ENCODE assay signal across 8 cellular contexts in genomic region chr13:52405767-52406494, GRCh38. TPM values are rescaled to one million over a fixed set of nuclear protein-coding genes. Genes with fewer than 3 reads are reported as not detected.
DNase-seq lines count a peak whose midpoint lies in the region; ATAC-seq and TF ChIP-seq lines count a peak whose summit lies in the region.

Gene THSD1 (minus strand): TSS chr13:52406172. CDS start chr13:52402600, 3,572 bp downstream.

- no peak for TF ChIP-seq CTCF in HL-60 (IDR thresholded peaks at IDR 0.05; ENCODE audit: insufficient read depth, low read length)
- TF ChIP-seq CTCF in fibroblast of pulmonary artery (IDR thresholded peaks at IDR 0.05; ENCODE audit: low read length, missing control alignments) = no peak
- TF ChIP-seq CTCF in natural killer cell (IDR thresholded peaks at IDR 0.05) = no peak

- peaks cover 10% of the 10 kb centered on the region for H3K36me3 Mint-ChIP-seq in activated CD4-positive, alpha-beta T cell treated with anti-CD3 and anti-CD28 coated beads, Interleukin-2, amount 10 ng/mL, durations not matched to agents 24 days and 14 days (ENCODE audit: low read depth)
- peaks cover 13% of the 10 kb centered on the region for H3K36me3 Mint-ChIP-seq in activated T-cell treated with anti-CD3 and anti-CD28 coated beads, Interleukin-2, amount 50 U/mL, for 24 hours (ENCODE audit: low read depth)
- H3K36me3 Mint-ChIP-seq in natural killer cell = no peaks in the 10 kb centered on the region

- no peak within 1 kb of the TSS for H3K27ac Mint-ChIP-seq in activated CD4-positive, alpha-beta T cell treated with anti-CD3 and anti-CD28 coated beads, Interleukin-2, amount 10 ng/mL, durations not matched to agents 24 days and 14 days
- H3K27ac Mint-ChIP-seq in activated T-cell treated with anti-CD3 and anti-CD28 coated beads, Interleukin-2, amount 50 U/mL, for 24 hours = no peak within 1 kb of the TSS
- peak within 1 kb of the TSS in 1 of 2 donors; percentile 75 for H3K27ac Mint-ChIP-seq in natural killer cell

- H3K4me3 ChIP-seq in HL-60 (replicated peaks; ENCODE audit: insufficient read depth, low read length) (peak within 1 kb of the TSS; percentile 14), fibroblast of pulmonary artery (replicated peaks; ENCODE audit: low read depth, low read length) (peak within 1 kb of the TSS; percentile 71)

- intact Hi-C loops in activated CD4-positive, alpha-beta T cell treated with anti-CD3 and anti-CD28 coated beads, Interleukin-2, amount 10 ng/mL, durations not matched to agents 24 days and 14 days (cut with micrococcal nuclease) = loop anchor here (2.0 to 5.0 kb wide), 2 partner anchors 46 to 393 kb away; partner anchors contain the start of genes ALG11 and VPS36
- intact Hi-C loops in natural killer cell (cut with micrococcal nuclease) = no loop called here

- H3K9me3 Mint-ChIP-seq in activated CD4-positive, alpha-beta T cell treated with anti-CD3 and anti-CD28 coated beads, Interleukin-2, amount 10 ng/mL, durations not matched to agents 24 days and 14 days = no peaks in the 10 kb centered on the region
- H3K9me3 Mint-ChIP-seq in activated T-cell treated with anti-CD3 and anti-CD28 coated beads, Interleukin-2, amount 50 U/mL, for 24 hours = no peaks in the 10 kb centered on the region
- H3K9me3 Mint-ChIP-seq in natural killer cell = no peaks in the 10 kb centered on the region

- peaks cover 29% of the 10 kb centered on the region for H3K27me3 Mint-ChIP-seq in activated CD4-positive, alpha-beta T cell treated with anti-CD3 and anti-CD28 coated beads, Interleukin-2, amount 10 ng/mL, durations not matched to agents 24 days and 14 days
- peaks cover 37% of the 10 kb centered on the region for H3K27me3 Mint-ChIP-seq in activated T-cell treated with anti-CD3 and anti-CD28 coated beads, Interleukin-2, amount 50 U/mL, for 24 hours
- peaks cover 9 to 18% of the 10 kb centered on the region in 2 donors for H3K27me3 Mint-ChIP-seq in natural killer cell (ENCODE audit: low read depth in 2 of 2)

- ATAC-seq in natural killer cell (peak; percentile 53 to 71 (median 66)), HG02840 (IDR thresholded peaks at IDR 0.05; ENCODE audit: low FRiP score, unreplicated experiment) (no peak), HG03039 (IDR thresholded peaks at IDR 0.05; ENCODE audit: unreplicated experiment) (no peak)

- peaks cover 14% of the 10 kb centered on the region for H3K27me3 ChIP-seq in HL-60 (ENCODE audit: insufficient read depth, poor library complexity, severe bottlenecking)

- H3K4me1 Mint-ChIP-seq in activated CD4-positive, alpha-beta T cell treated with anti-CD3 and anti-CD28 coated beads, Interleukin-2, amount 10 ng/mL, durations not matched to agents 24 days and 14 days = peaks cover 14% of the 10 kb centered on the region
- H3K4me1 Mint-ChIP-seq in activated T-cell treated with anti-CD3 and anti-CD28 coated beads, Interleukin-2, amount 50 U/mL, for 24 hours (ENCODE audit: low read depth) = peaks cover 22% of the 10 kb centered on the region
- H3K4me1 Mint-ChIP-seq in natural killer cell = peaks cover 14 to 25% of the 10 kb centered on the region in 2 donors

- no peak within 1 kb of the TSS for H3K27ac ChIP-seq in HL-60 (replicated peaks)

- DNase-seq in activated CD4-positive, alpha-beta T cell treated with anti-CD3 and anti-CD28 coated beads, Interleukin-2, amount 10 ng/mL, durations not matched to agents 24 days and 14 days = peak; percentile 67
- DNase-seq in activated CD4-positive, alpha-beta T cell treated with anti-CD3 and anti-CD28 coated beads for 1 hour = no peak
- DNase-seq in HL-60 (ENCODE audit: low read depth in 1 of 2, low spot score in 1 of 2) (no peak), fibroblast of pulmonary artery (ENCODE audit: low read depth) (peak; percentile 44), natural killer cell (no peak)
- DNase-seq in activated T-cell treated with anti-CD3 and anti-CD28 coated beads, Interleukin-2, amount 50 U/mL, for 24 hours = peak; percentile 40

- H3K4me3 Mint-ChIP-seq in activated CD4-positive, alpha-beta T cell treated with anti-CD3 and anti-CD28 coated beads, Interleukin-2, amount 10 ng/mL, durations not matched to agents 24 days and 14 days = peak within 1 kb of the TSS; percentile 77
- H3K4me3 Mint-ChIP-seq in activated T-cell treated with anti-CD3 and anti-CD28 coated beads, Interleukin-2, amount 50 U/mL, for 24 hours = peak within 1 kb of the TSS; percentile 64
- peak within 1 kb of the TSS; percentile 82 for H3K4me3 Mint-ChIP-seq in natural killer cell

RNA-seq across cellular contexts. Expression of gene THSD1, which starts in this region (rescaled TPM):
- total RNA-seq in activated CD4-positive, alpha-beta T cell treated with anti-CD3 and anti-CD28 coated beads, Interleukin-2, amount 10 ng/mL, durations not matched to agents 24 days and 14 days = 0.14 and 0.21 TPM in 2 replicates
- total RNA-seq in natural killer cell = 1 to 10 TPM in 1 of 3 donors, under 1 TPM in 2; 0.61 to 1.2 (median 0.84) TPM

Comparison
In these comparisons a context has a peak if more than half of its experiments do, and no peak if none do; other contexts are left out.
1. Peak in DNase-seq in activated CD4-positive, alpha-beta T cell treated with anti-CD3 and anti-CD28 coated beads, Interleukin-2, amount 10 ng/mL, durations not matched to agents 24 days and 14 days; RNA of the gene not detected or under 1 TPM.
2. DNase-seq: peak in activated T-cell treated with anti-CD3 and anti-CD28 coated beads, Interleukin-2, amount 50 U/mL, for 24 hours (single experiment) and fibroblast of pulmonary artery (single experiment); none in activated CD4-positive, alpha-beta T cell treated with anti-CD3 and anti-CD28 coated beads for 1 hour (single experiment), HL-60 (0 of 2) and natural killer cell (single experiment).
3. ATAC-seq: peak in natural killer cell (3 of 3); none in HG02840 (single experiment) and HG03039 (single experiment).
4. Peak in every context shown above with its lines, with median percentiles within 50 percentile points of each other: H3K4me3 Mint-ChIP-seq.